1 cellular context compared by ENCODE assay signal in genomic region chr6:89375427-89375868, GRCh38.
TF ChIP-seq lines count a peak whose summit lies in the region.

No MANE protein-coding gene starts in this region.

TF ChIP-seq in K562, 482 proteins besides CTCF, POLR2A, EP300 and RAD21:
- TF ChIP-seq RHOXF2B (CRISPR knock-in tag; conservative IDR thresholded peaks at IDR 0.05) (no peak), CEBPB (tag; IDR thresholded peaks at IDR 0.05) (peak; percentile 49; the same call in 1 of the 2 replicates)
